ENCODE assay signal across 8 cellular contexts in genomic region chr4:88613417-88613875, GRCh38. TPM values are rescaled to one million over a fixed set of nuclear protein-coding genes. Genes with fewer than 3 reads are reported as not detected.
DNase-seq lines count a peak whose midpoint lies in the region; ATAC-seq and TF ChIP-seq lines count a peak whose summit lies in the region.

No MANE protein-coding gene starts in this region.

- H3K27ac ChIP-seq in RWPE2 (ENCODE audit: poor library complexity, severe bottlenecking) (peak overlapping the region; percentile 100), rectal smooth muscle tissue (ENCODE audit: low read depth, low read length) (peak overlapping the region; percentile 63)

- peaks cover 57% of the 10 kb centered on the region for H3K36me3 ChIP-seq in RWPE2 (ENCODE audit: low read depth)
- H3K36me3 ChIP-seq in rectal smooth muscle tissue (ENCODE audit: control insufficient read depth, insufficient read depth, low read length): no peaks in the 10 kb centered on the region

- no peak for TF ChIP-seq CTCF in RWPE2 (IDR thresholded peaks at IDR 0.05; ENCODE audit: poor library complexity, severe bottlenecking)

- H3K27me3 ChIP-seq in RWPE2 (ENCODE audit: insufficient read depth, poor library complexity, severe bottlenecking) (no peaks in the 10 kb centered on the region), rectal smooth muscle tissue (ENCODE audit: control insufficient read depth, insufficient read depth, low read length) (no peaks in the 10 kb centered on the region)

- no peaks in the 10 kb centered on the region for H3K9me3 ChIP-seq in RWPE2 (ENCODE audit: severe bottlenecking)

- H3K4me1 ChIP-seq in RWPE2 (ENCODE audit: insufficient read depth, poor library complexity, severe bottlenecking) (peaks cover 79% of the 10 kb centered on the region), rectal smooth muscle tissue (ENCODE audit: control insufficient read depth, insufficient read depth, low read length) (peaks cover 35% of the 10 kb centered on the region)

- DNase-seq in RWPE2 (ENCODE audit: low spot score) (no peak), dermis microvascular lymphatic vessel endothelial cell (ENCODE audit: low read depth in 2 of 2) (peak; percentile 85 to 90), globus pallidus (ENCODE audit: low spot score) (no peak), anterior cingulate cortex (lab: John Stamatoyannopoulos, UW) (no peak), erythroblast (lab: John Stamatoyannopoulos, UW) (no peak)

- H3K9ac ChIP-seq in rectal smooth muscle tissue (ENCODE audit: low read length): no peak overlapping the region

- H3K4me3 ChIP-seq in RWPE2 (ENCODE audit: severe bottlenecking) (no peak overlapping the region), rectal smooth muscle tissue (ENCODE audit: low read length) (no peak overlapping the region)

- no peak for TF ChIP-seq POLR2A in erythroblast (IDR thresholded peaks at IDR 0.05; ENCODE audit: low read length)

- ATAC-seq in GM19043 (IDR thresholded peaks at IDR 0.05; ENCODE audit: low read depth, unreplicated experiment) (peak; percentile 43), HG03354 (IDR thresholded peaks at IDR 0.05; ENCODE audit: poor library complexity, severe bottlenecking, unreplicated experiment) (peak; percentile 77), RWPE2 (ENCODE audit: low read depth) (no peak)

RNA-seq across cellular contexts. Expression of gene HERC3, which starts 21.2 kb away (rescaled TPM):
- 7.7 and 8.3 TPM in 2 replicates for total RNA-seq in dermis microvascular lymphatic vessel endothelial cell

Comparison
In these comparisons a context has a peak if more than half of its experiments do, and no peak if none do; other contexts are left out.
1. DNase-seq: peak in dermis microvascular lymphatic vessel endothelial cell (2 of 2); none in RWPE2 (single experiment), globus pallidus (single experiment), anterior cingulate cortex (0 of 58) and erythroblast (0 of 2).